ENCODE assay signal across 12 cellular contexts in the genomic region with DNA sequence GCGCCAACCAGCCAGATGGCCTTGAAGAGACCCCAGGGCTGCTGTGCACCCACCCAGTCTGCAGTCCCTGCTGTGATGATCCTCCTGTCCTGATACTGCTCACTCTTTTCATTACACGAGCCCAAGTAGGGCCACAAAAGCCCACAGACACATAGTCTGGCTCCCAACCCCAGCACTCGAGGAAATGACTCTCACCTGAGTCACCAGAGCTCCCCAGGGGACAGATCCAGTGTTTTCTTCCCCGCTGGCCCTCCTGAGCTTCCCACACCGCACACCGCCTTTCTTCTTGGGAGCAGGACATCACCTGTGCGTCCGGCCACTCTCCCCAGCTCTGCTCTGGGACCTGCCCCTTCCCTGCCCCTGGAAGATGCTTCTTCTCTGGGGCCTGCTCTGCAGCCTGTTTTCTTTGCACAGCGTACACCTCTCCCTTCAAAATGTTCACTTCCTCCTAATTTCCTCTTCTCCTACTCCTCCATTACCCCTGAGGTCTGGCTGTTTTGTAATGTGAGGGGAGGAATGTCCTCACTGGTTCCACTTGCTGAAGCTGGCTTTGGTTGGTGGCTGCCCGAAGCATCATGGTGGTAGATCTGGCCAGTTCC. TPM values are rescaled to one million over a fixed set of nuclear protein-coding genes. Genes with fewer than 3 reads are reported as not detected.
DNase-seq lines count a peak whose midpoint lies in the region; ATAC-seq and TF ChIP-seq lines count a peak whose summit lies in the region.
"Had no signal": no experiment of that assay in that cellular context is flagged by ENCODE, and none has a peak within 500 bp of the region (broad histone marks: within the 10 kb centered on the region; RNA-seq: fewer than 3 reads in every experiment).

No MANE protein-coding gene starts in this region.

- H3K4me3 ChIP-seq in fibroblast of the aortic adventitia (ENCODE audit: low read depth, low read length): no peak overlapping the region

- no peak for TF ChIP-seq CTCF in fibroblast of the aortic adventitia (IDR thresholded peaks at IDR 0.05; ENCODE audit: insufficient read depth, low read length)

- peak; percentile 67 for ATAC-seq in SK-N-SH treated with all-trans-retinoic acid at 6 μM for 48 hours
- ATAC-seq in GM21786 (IDR thresholded peaks at IDR 0.05; ENCODE audit: unreplicated experiment): no peak
- no peak for ATAC-seq in GM21528 (IDR thresholded peaks at IDR 0.05; ENCODE audit: low FRiP score, unreplicated experiment)
- ATAC-seq in GM18907 (IDR thresholded peaks at IDR 0.05; ENCODE audit: unreplicated experiment): no peak

- DNase-seq in A172 (ENCODE audit: low spot score) (peak; percentile 88), GM03348 (ENCODE audit: low spot score) (peak; percentile 72), fibroblast of the aortic adventitia (ENCODE audit: low read depth) (peak; percentile 52), middle frontal gyrus (ENCODE audit: extremely low spot score, low spot score) (no peak)
- DNase-seq: activated CD4-positive, alpha-beta T cell treated with anti-CD3 and anti-CD28 coated beads, Interleukin-2, amount 10 ng/mL, durations not matched to agents 7 days and 5 days; aorta; nephron progenitor cell; stimulated activated CD4-positive, alpha-beta T cell treated with anti-CD3 and anti-CD28 coated beads, Interleukin-4, amount 100 ng/mL, for 1 hour had no signal

TF ChIP-seq in SK-N-SH treated with all-trans-retinoic acid at 6 μM for 48 hours, 23 proteins besides CTCF, POLR2A, EP300 and RAD21:
- no peak for TF ChIP-seq PPARA (CRISPR knock-in tag; IDR thresholded peaks at IDR 0.05; ENCODE audit: borderline replicate concordance)
- TF ChIP-seq TOX (CRISPR knock-in tag; IDR thresholded peaks at IDR 0.05; ENCODE audit: borderline replicate concordance): no peak
- TF ChIP-seq GLIS3 (CRISPR knock-in tag; IDR thresholded peaks at IDR 0.05): no peak
- no peak for TF ChIP-seq BACH2 (CRISPR knock-in tag; IDR thresholded peaks at IDR 0.05; ENCODE audit: borderline replicate concordance)
- no peak for TF ChIP-seq ARNTL (CRISPR knock-in tag; IDR thresholded peaks at IDR 0.05; ENCODE audit: borderline replicate concordance, low read depth)
- TF ChIP-seq ZC3H10 (CRISPR knock-in tag; IDR thresholded peaks at IDR 0.05): no peak
- TF ChIP-seq ZFP3 (CRISPR knock-in tag; IDR thresholded peaks at IDR 0.05): no peak
- TF ChIP-seq, protein P1, sequence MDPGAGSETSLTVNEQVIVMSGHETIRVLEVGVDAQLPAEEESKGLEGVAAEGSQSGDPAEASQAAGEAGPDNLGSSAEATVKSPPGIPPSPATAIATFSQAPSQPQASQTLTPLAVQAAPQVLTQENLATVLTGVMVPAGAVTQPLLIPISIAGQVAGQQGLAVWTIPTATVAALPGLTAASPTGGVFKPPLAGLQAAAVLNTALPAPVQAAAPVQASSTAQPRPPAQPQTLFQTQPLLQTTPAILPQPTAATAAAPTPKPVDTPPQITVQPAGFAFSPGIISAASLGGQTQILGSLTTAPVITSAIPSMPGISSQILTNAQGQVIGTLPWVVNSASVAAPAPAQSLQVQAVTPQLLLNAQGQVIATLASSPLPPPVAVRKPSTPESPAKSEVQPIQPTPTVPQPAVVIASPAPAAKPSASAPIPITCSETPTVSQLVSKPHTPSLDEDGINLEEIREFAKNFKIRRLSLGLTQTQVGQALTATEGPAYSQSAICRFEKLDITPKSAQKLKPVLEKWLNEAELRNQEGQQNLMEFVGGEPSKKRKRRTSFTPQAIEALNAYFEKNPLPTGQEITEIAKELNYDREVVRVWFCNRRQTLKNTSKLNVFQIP (CRISPR knock-in tag; IDR thresholded peaks at IDR 0.05; ENCODE audit: borderline replicate concordance, low read depth): no peak
- TF ChIP-seq ZNF565 (CRISPR knock-in tag; conservative IDR thresholded peaks at IDR 0.05; ENCODE audit: low read depth): no peak
- TF ChIP-seq RARB (CRISPR knock-in tag; IDR thresholded peaks at IDR 0.05): no peak
- no peak for TF ChIP-seq ZNF70 (CRISPR knock-in tag; IDR thresholded peaks at IDR 0.05)
- TF ChIP-seq, protein P2, sequence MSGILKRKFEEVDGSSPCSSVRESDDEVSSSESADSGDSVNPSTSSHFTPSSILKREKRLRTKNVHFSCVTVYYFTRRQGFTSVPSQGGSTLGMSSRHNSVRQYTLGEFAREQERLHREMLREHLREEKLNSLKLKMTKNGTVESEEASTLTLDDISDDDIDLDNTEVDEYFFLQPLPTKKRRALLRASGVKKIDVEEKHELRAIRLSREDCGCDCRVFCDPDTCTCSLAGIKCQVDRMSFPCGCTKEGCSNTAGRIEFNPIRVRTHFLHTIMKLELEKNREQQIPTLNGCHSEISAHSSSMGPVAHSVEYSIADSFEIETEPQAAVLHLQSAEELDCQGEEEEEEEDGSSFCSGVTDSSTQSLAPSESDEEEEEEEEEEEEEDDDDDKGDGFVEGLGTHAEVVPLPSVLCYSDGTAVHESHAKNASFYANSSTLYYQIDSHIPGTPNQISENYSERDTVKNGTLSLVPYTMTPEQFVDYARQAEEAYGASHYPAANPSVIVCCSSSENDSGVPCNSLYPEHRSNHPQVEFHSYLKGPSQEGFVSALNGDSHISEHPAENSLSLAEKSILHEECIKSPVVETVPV (CRISPR knock-in tag; IDR thresholded peaks at IDR 0.05): no peak

RNA-seq across cellular contexts. Expression of gene SCN4A, which starts 2.0 kb away (rescaled TPM):
- total RNA-seq in A172 (2014; rRNA removed; shearing (Covaris generic)): 0.02 TPM in 1 of 2 replicates, not detected in the other
- total RNA-seq in fibroblast of the aortic adventitia (ENCODE audit: low replicate concordance): 0.18 TPM in 1 of 2 replicates, not detected in the other

RNA-seq across cellular contexts. Expression of gene PRR29, which starts 23.5 kb away (rescaled TPM):
- 0.31 and 0.76 TPM in 2 replicates for total RNA-seq in A172 (2014; rRNA removed; shearing (Covaris generic))
- total RNA-seq in fibroblast of the aortic adventitia (ENCODE audit: low replicate concordance): 0.99 and 1.4 TPM in 2 replicates

RNA-seq across cellular contexts. Expression of gene CD79B, which starts 42.6 kb away (rescaled TPM):
- total RNA-seq in A172 (2014; rRNA removed; shearing (Covaris generic)): 0.10 and 0.72 TPM in 2 replicates
- not detected in 2 replicates for total RNA-seq in fibroblast of the aortic adventitia (ENCODE audit: low replicate concordance)

RNA-seq across cellular contexts. Expression of gene ICAM2, which starts 45.7 kb away (rescaled TPM):
- total RNA-seq in A172 (2014; rRNA removed; shearing (Covaris generic)): 0.17 and 0.22 TPM in 2 replicates
- total RNA-seq in fibroblast of the aortic adventitia (ENCODE audit: low replicate concordance): 2.6 and 3.0 TPM in 2 replicates

RNA-seq across cellular contexts. Expression of gene GH1, which starts 56.1 kb away (rescaled TPM):
- total RNA-seq in A172 (2014; rRNA removed; shearing (Covaris generic)): not detected in 2 replicates
- total RNA-seq in fibroblast of the aortic adventitia (ENCODE audit: low replicate concordance): not detected in 2 replicates
- total RNA-seq: activated CD4-positive, alpha-beta T cell treated with anti-CD3 and anti-CD28 coated beads, Interleukin-2, amount 10 ng/mL, durations not matched to agents 7 days and 5 days; aorta had no signal
